In genomic region chr2:224400886-224401632, GRCh38 we compare ENCODE assay signal across 10 cellular contexts. TPM values are rescaled to one million over a fixed set of nuclear protein-coding genes. Genes with fewer than 3 reads are reported as not detected.
DNase-seq lines count a peak whose midpoint lies in the region; ATAC-seq and TF ChIP-seq lines count a peak whose summit lies in the region.
"Had no signal": no experiment of that assay in that cellular context is flagged by ENCODE, and none has a peak within 500 bp of the region (broad histone marks: within the 10 kb centered on the region; RNA-seq: fewer than 3 reads in every experiment).

No MANE protein-coding gene starts in this region.

- H3K36me3 ChIP-seq in esophagus squamous epithelium: no peaks in the 10 kb centered on the region
- H3K36me3 ChIP-seq: BLaER1 had no signal

- TF ChIP-seq POLR2A in esophagus squamous epithelium (IDR thresholded peaks at IDR 0.05): no peak

- 77 to 80% methylated on average over 7 to 21 of the region's 22 CpGs for WGBS in esophagus squamous epithelium, 2 donors

- no peak overlapping the region for H3K27ac Mint-ChIP-seq in stimulated activated naive CD8-positive, alpha-beta T cell treated with anti-CD3 and anti-CD28 coated beads, Interleukin-15, Interleukin-2, amounts not matched to agents 100 ng/mL and 50 ng/mL, for 24 hours

- peaks cover 0 to 8% (median 0%) of the 10 kb centered on the region in 3 donors for H3K4me1 ChIP-seq in esophagus squamous epithelium

- H3K9me3 Mint-ChIP-seq in stimulated activated naive CD8-positive, alpha-beta T cell treated with anti-CD3 and anti-CD28 coated beads, Interleukin-15, Interleukin-2, amounts not matched to agents 100 ng/mL and 50 ng/mL, for 24 hours: no peaks in the 10 kb centered on the region

- H3K9me3 ChIP-seq in esophagus squamous epithelium: no peaks in the 10 kb centered on the region

- H3K4me3 Mint-ChIP-seq in stimulated activated naive CD8-positive, alpha-beta T cell treated with anti-CD3 and anti-CD28 coated beads, Interleukin-15, Interleukin-2, amounts not matched to agents 100 ng/mL and 50 ng/mL, for 24 hours: peak overlapping the region; percentile 70

- ATAC-seq in stimulated activated naive CD8-positive, alpha-beta T cell treated with anti-CD3 and anti-CD28 coated beads, Interleukin-15, Interleukin-2, amounts not matched to agents 100 U/mL and 50 U/mL, for 24 hours: no peak
- peak; percentile 11 for ATAC-seq in omental fat pad (ENCODE audit: low FRiP score)
- ATAC-seq in HG03196 (IDR thresholded peaks at IDR 0.05; ENCODE audit: unreplicated experiment): no peak
- ATAC-seq in GM19467 (IDR thresholded peaks at IDR 0.05; ENCODE audit: unreplicated experiment): no peak

- no peak for DNase-seq in stimulated activated naive CD8-positive, alpha-beta T cell treated with anti-CD3 and anti-CD28 coated beads, Interleukin-15, Interleukin-2, amounts not matched to agents 100 U/mL and 50 U/mL, for 24 hours
- DNase-seq in esophagus squamous epithelium (lab: John Stamatoyannopoulos, UW): no peak
- DNase-seq in omental fat pad (ENCODE audit: low spot score): no peak
- DNase-seq in D341Med (ENCODE audit: low spot score): no peak
- DNase-seq in activated CD4-positive, CD25-positive, alpha-beta regulatory T cell (lab: John Stamatoyannopoulos, UW): no peak
- DNase-seq: RPMI8226 had no signal

- intact Hi-C loops in esophagus squamous epithelium (cut with DNase I): no loop called here

- H3K27me3 Mint-ChIP-seq in stimulated activated naive CD8-positive, alpha-beta T cell treated with anti-CD3 and anti-CD28 coated beads, Interleukin-15, Interleukin-2, amounts not matched to agents 100 ng/mL and 50 ng/mL, for 24 hours: no peaks in the 10 kb centered on the region

- TF ChIP-seq CTCF in esophagus squamous epithelium (IDR thresholded peaks at IDR 0.05): no peak
- TF ChIP-seq CTCF in omental fat pad (IDR thresholded peaks at IDR 0.05): no peak

- peak overlapping the region in 3 of 4 donors; percentile 43 to 79 (median 71) for H3K27ac ChIP-seq in esophagus squamous epithelium
- H3K27ac ChIP-seq: BLaER1 had no signal

- no peaks in the 10 kb centered on the region for H3K27me3 ChIP-seq in esophagus squamous epithelium
- H3K27me3 ChIP-seq: BLaER1 had no signal

- H3K4me3 ChIP-seq in esophagus squamous epithelium: peak overlapping the region; percentile 11 to 55 (median 41)
- H3K4me3 ChIP-seq: BLaER1 had no signal

- no peaks in the 10 kb centered on the region for H3K36me3 Mint-ChIP-seq in stimulated activated naive CD8-positive, alpha-beta T cell treated with anti-CD3 and anti-CD28 coated beads, Interleukin-15, Interleukin-2, amounts not matched to agents 100 ng/mL and 50 ng/mL, for 24 hours (ENCODE audit: low read depth)

- H3K4me1 Mint-ChIP-seq in stimulated activated naive CD8-positive, alpha-beta T cell treated with anti-CD3 and anti-CD28 coated beads, Interleukin-15, Interleukin-2, amounts not matched to agents 100 ng/mL and 50 ng/mL, for 24 hours (ENCODE audit: low read depth): peaks cover 12% of the 10 kb centered on the region

RNA-seq across cellular contexts. Expression of gene FAM124B, which starts 0.8 kb away (rescaled TPM):
- 1 to 10 TPM in 2 of 4 donors, under 1 TPM in 2; 0.38 to 2.7 (median 1.2) TPM for total RNA-seq in esophagus squamous epithelium
- total RNA-seq in omental fat pad: 10 to 100 TPM in 1 of 4 donors, 1 to 10 TPM in 3; 1.4 to 17.0 (median 3.5) TPM
